Comparison of ENCODE assay signal across 12 cellular contexts in the genomic region with DNA sequence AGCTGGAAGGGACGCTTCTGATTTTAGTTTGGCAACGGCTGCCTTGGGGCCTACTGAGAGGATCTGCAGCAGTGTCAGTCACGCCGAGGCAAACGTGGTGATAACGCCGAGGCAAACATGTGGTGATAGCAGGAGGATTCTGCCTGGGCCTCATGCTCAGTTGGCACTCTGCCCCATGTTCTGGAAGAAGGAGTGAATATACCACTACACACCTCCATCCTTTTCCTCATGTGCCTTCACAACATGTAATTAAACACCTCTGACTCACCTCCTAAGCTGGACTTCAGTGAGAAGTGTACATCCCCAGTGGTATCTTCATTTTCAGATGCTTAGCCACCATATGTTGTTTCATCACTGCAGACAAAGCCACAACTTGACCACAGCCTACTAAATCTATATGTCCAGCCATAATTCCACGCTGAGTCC.
A peak's percentile ranks its signal among the peaks of the same experiment; 100 is the strongest.
DNase-seq lines count a peak whose midpoint lies in the region; ATAC-seq, FAIRE-seq and TF ChIP-seq lines count a peak whose summit lies in the region.
"Had no signal": no experiment of that assay in that cellular context is flagged by ENCODE, and none has a peak within 500 bp of the region (broad histone marks: within the 10 kb centered on the region; RNA-seq: fewer than 3 reads in every experiment).

No MANE protein-coding gene starts in this region.

- no peak for ATAC-seq in HG02759 (IDR thresholded peaks at IDR 0.05; ENCODE audit: unreplicated experiment)
- ATAC-seq in HG03097 (IDR thresholded peaks at IDR 0.05; ENCODE audit: low FRiP score, unreplicated experiment), result no peak

- FAIRE-seq in endothelial cell of umbilical vein (lab: Jason Lieb, UNC), result no peak
- FAIRE-seq: HTR-8/SVneo had no signal

- H3K4me1 ChIP-seq in endothelial cell of umbilical vein (ENCODE audit: control insufficient read depth, extremely low read depth, insufficient read depth, low read length), result peaks cover 28% of the 10 kb centered on the region

- dilution Hi-C loops in endothelial cell of umbilical vein (cut with MboI; ENCODE audit: extremely low pct_ligation_motif_present, low sequenced_read_pairs), result no loop called here

- no peak overlapping the region for H3K4me3 ChIP-seq in endothelial cell of umbilical vein (replicated peaks in 1 of 3; ENCODE audit: insufficient read depth in 1 of 3, low read depth in 1 of 3, low read length in 3 of 3)

- no peaks in the 10 kb centered on the region for H4K20me1 ChIP-seq in endothelial cell of umbilical vein (replicated peaks; ENCODE audit: control insufficient read depth, extremely low read depth, insufficient read depth, low read length)

- TF ChIP-seq POLR2A in endothelial cell of umbilical vein (IDR thresholded peaks at IDR 0.05; ENCODE audit: low read depth, low read length), result no peak

- no peak overlapping the region for H3K4me2 ChIP-seq in endothelial cell of umbilical vein (ENCODE audit: insufficient read depth, low read length)

- H3K27ac ChIP-seq in endothelial cell of umbilical vein (ENCODE audit: insufficient read depth, low read depth, low read length), result peak overlapping the region; percentile 83

- POLR2A ChIA-PET in endothelial cell of umbilical vein (lab: Charles Lee), result interaction anchor here (0.7 kb wide), 1 partner anchor 1013 kb away, joined by 3 read pairs; no protein-coding TSS in a partner anchor

- no peaks in the 10 kb centered on the region for H3K36me3 ChIP-seq in endothelial cell of umbilical vein (ENCODE audit: control insufficient read depth in 2 of 2, extremely low read depth in 1 of 2, insufficient read depth in 2 of 2, low read length in 2 of 2)

- peak overlapping the region; percentile 3 for H2AFZ ChIP-seq in endothelial cell of umbilical vein (ENCODE audit: low read depth, low read length)

- BruUV-seq in endothelial cell of umbilical vein (replicated peaks; lab: Mats Ljungman, UMichigan), result TSS peak; percentile 36

- H3K9me1 ChIP-seq in endothelial cell of umbilical vein (replicated peaks; ENCODE audit: control insufficient read depth, extremely low read depth, insufficient read depth, low read length), result no peaks in the 10 kb centered on the region

- H3K79me2 ChIP-seq in endothelial cell of umbilical vein (ENCODE audit: control insufficient read depth, insufficient read depth, low read length), result no peaks in the 10 kb centered on the region

- no peaks in the 10 kb centered on the region for H3K9me3 ChIP-seq in endothelial cell of umbilical vein (replicated peaks; ENCODE audit: control insufficient read depth, insufficient read depth, low read length)

- CTCF ChIA-PET in endothelial cell of umbilical vein (lab: Charles Lee), result interaction anchor here (1.2 to 2.2 kb wide), 3 partner anchors 9 to 28 kb away, joined by 3 to 5 read pairs (median 4); no protein-coding TSS in a partner anchor

- H3K9ac ChIP-seq in endothelial cell of umbilical vein (replicated peaks; ENCODE audit: extremely low read depth, insufficient read depth, low read length), result peak overlapping the region; percentile 30

- no peaks in the 10 kb centered on the region for H3K27me3 ChIP-seq in endothelial cell of umbilical vein (ENCODE audit: control insufficient read depth in 2 of 2, insufficient read depth in 2 of 2, low read length in 2 of 2)

- intact Hi-C loops in endothelial cell of umbilical vein (cut with micrococcal nuclease), result no loop called here

- peak; percentile 53 for DNase-seq in DMS 273 (lab: John Stamatoyannopoulos, UW; ENCODE audit: unreplicated experiment)
- peak; percentile 12 for DNase-seq in NCI-H2171 (lab: John Stamatoyannopoulos, UW)
- DNase-seq in endothelial cell of umbilical vein (ENCODE audit: low read depth, low spot score), result no peak
- DNase-seq in myocyte (ENCODE audit: low read depth), result peak; percentile 23
- no peak for DNase-seq in retina
- no peak for DNase-seq in activated naive CD4-positive, alpha-beta T cell (lab: John Stamatoyannopoulos, UW)
- DNase-seq: activated CD4-positive, alpha-beta T cell treated with anti-CD3 and anti-CD28 coated beads for 48 hours; immature natural killer cell; NCI-H2081 treated with DMSO at 0.1 percent for 48 hours had no signal

- TF ChIP-seq CTCF in endothelial cell of umbilical vein (IDR thresholded peaks at IDR 0.05; ENCODE audit: extremely low read depth in 1 of 2, insufficient read depth in 1 of 2, low read depth in 1 of 2, low read length in 2 of 2), result no peak

TF ChIP-seq in endothelial cell of umbilical vein, 7 proteins besides CTCF, POLR2A, EP300 and RAD21:
- TF ChIP-seq EZH2 (IDR thresholded peaks at IDR 0.05; ENCODE audit: borderline replicate concordance, low read depth, low read length, severe bottlenecking) (no peak), MYC (IDR thresholded peaks at IDR 0.05; ENCODE audit: low read depth, low read length) (no peak), MAX (IDR thresholded peaks at IDR 0.05; ENCODE audit: insufficient read depth, insufficient read length) (no peak), POLR2AphosphoS5 (IDR thresholded peaks at IDR 0.05; ENCODE audit: insufficient read depth, low read depth, low read length) (no peak), GATA2 (IDR thresholded peaks at IDR 0.05; ENCODE audit: insufficient read depth, insufficient read length, low read depth, low read length) (no peak), JUN (IDR thresholded peaks at IDR 0.05; ENCODE audit: borderline replicate concordance, insufficient read depth, insufficient read length, low read depth) (no peak), FOS (IDR thresholded peaks at IDR 0.05; ENCODE audit: borderline replicate concordance, insufficient read depth, low read length) (no peak)

Comparison
In these comparisons a context has a peak if more than half of its experiments do, and no peak if none do; other contexts are left out.
1. DNase-seq: peak in DMS 273 (single experiment), NCI-H2171 (single experiment) and myocyte (single experiment); none in endothelial cell of umbilical vein (single experiment), retina (single experiment) and activated naive CD4-positive, alpha-beta T cell (0 of 4).